ENCODE assay signal across 1 cellular context in genomic region chr1:234722904-234723588, GRCh38.
TF ChIP-seq lines count a peak whose summit lies in the region.

No MANE protein-coding gene starts in this region.

TF ChIP-seq in HepG2, 621 proteins besides CTCF, POLR2A, EP300 and RAD21 (continued from another document):
- TF ChIP-seq ZBTB39 (CRISPR knock-in tag; IDR thresholded peaks at IDR 0.05): no peak
- TF ChIP-seq ISL2 (CRISPR knock-in tag; IDR thresholded peaks at IDR 0.05): no peak
- 0 out of 2 replicates have a peak, but pooled peaks have one; percentile 26 for TF ChIP-seq KDM5A (IDR thresholded peaks at IDR 0.05; ENCODE audit: borderline replicate concordance, low read length)
- TF ChIP-seq KMT2A (CRISPR knock-in tag; IDR thresholded peaks at IDR 0.05): no peak
- no peak for TF ChIP-seq ZFAT (CRISPR knock-in tag; conservative IDR thresholded peaks at IDR 0.05)
- TF ChIP-seq, protein P1, sequence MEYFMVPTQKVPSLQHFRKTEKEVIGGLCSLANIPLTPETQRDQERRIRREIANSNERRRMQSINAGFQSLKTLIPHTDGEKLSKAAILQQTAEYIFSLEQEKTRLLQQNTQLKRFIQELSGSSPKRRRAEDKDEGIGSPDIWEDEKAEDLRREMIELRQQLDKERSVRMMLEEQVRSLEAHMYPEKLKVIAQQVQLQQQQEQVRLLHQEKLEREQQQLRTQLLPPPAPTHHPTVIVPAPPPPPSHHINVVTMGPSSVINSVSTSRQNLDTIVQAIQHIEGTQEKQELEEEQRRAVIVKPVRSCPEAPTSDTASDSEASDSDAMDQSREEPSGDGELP (IDR thresholded peaks at IDR 0.05; ENCODE audit: borderline replicate concordance, low read depth): no peak
- no peak for TF ChIP-seq U2AF1 (optimal IDR thresholded peaks at IDR 0.05; ENCODE audit: low read depth, low read length)
- no peak for TF ChIP-seq ZNF678 (CRISPR knock-in tag; IDR thresholded peaks at IDR 0.05)
- no peak for TF ChIP-seq NR2F1 (CRISPR knock-in tag; IDR thresholded peaks at IDR 0.05)
- no peak for TF ChIP-seq PAWR (CRISPR knock-in tag; IDR thresholded peaks at IDR 0.05; ENCODE audit: borderline replicate concordance)
- TF ChIP-seq KMT2B (CRISPR knock-in tag; IDR thresholded peaks at IDR 0.05): no peak
- TF ChIP-seq, protein P2, sequence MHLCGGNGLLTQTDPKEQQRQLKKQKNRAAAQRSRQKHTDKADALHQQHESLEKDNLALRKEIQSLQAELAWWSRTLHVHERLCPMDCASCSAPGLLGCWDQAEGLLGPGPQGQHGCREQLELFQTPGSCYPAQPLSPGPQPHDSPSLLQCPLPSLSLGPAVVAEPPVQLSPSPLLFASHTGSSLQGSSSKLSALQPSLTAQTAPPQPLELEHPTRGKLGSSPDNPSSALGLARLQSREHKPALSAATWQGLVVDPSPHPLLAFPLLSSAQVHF (CRISPR knock-in tag; IDR thresholded peaks at IDR 0.05): no peak
- TF ChIP-seq SOX13 (IDR thresholded peaks at IDR 0.05): no peak
- no peak for TF ChIP-seq SOX13 (CRISPR knock-in tag; conservative IDR thresholded peaks at IDR 0.05 in 1 of 2, IDR thresholded peaks at IDR 0.05 in 1 of 2)
- no peak for TF ChIP-seq ZBTB37 (CRISPR knock-in tag; IDR thresholded peaks at IDR 0.05)
- no peak for TF ChIP-seq JUND (CRISPR knock-in tag; IDR thresholded peaks at IDR 0.05)
- TF ChIP-seq ZNF207 (IDR thresholded peaks at IDR 0.05; ENCODE audit: borderline replicate concordance): no peak
- TF ChIP-seq, protein P3, sequence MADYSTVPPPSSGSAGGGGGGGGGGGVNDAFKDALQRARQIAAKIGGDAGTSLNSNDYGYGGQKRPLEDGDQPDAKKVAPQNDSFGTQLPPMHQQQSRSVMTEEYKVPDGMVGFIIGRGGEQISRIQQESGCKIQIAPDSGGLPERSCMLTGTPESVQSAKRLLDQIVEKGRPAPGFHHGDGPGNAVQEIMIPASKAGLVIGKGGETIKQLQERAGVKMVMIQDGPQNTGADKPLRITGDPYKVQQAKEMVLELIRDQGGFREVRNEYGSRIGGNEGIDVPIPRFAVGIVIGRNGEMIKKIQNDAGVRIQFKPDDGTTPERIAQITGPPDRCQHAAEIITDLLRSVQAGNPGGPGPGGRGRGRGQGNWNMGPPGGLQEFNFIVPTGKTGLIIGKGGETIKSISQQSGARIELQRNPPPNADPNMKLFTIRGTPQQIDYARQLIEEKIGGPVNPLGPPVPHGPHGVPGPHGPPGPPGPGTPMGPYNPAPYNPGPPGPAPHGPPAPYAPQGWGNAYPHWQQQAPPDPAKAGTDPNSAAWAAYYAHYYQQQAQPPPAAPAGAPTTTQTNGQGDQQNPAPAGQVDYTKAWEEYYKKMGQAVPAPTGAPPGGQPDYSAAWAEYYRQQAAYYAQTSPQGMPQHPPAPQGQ (CRISPR knock-in tag; IDR thresholded peaks at IDR 0.05; ENCODE audit: borderline replicate concordance): no peak
- TF ChIP-seq ZBTB46 (CRISPR knock-in tag; IDR thresholded peaks at IDR 0.05; ENCODE audit: borderline replicate concordance): no peak
- TF ChIP-seq ZNF790 (CRISPR knock-in tag; IDR thresholded peaks at IDR 0.05; ENCODE audit: borderline replicate concordance): no peak
- no peak for TF ChIP-seq NFKBIZ (CRISPR knock-in tag; IDR thresholded peaks at IDR 0.05)
- no peak for TF ChIP-seq ZNF326 (CRISPR knock-in tag; IDR thresholded peaks at IDR 0.05; ENCODE audit: borderline replicate concordance)
- TF ChIP-seq ATAD3A (CRISPR knock-in tag; IDR thresholded peaks at IDR 0.05): no peak
- TF ChIP-seq EED (CRISPR knock-in tag; IDR thresholded peaks at IDR 0.05): no peak
- TF ChIP-seq ZNF607 (CRISPR knock-in tag; IDR thresholded peaks at IDR 0.05; ENCODE audit: borderline replicate concordance): no peak
- no peak for TF ChIP-seq ZNF777 (CRISPR knock-in tag; IDR thresholded peaks at IDR 0.05)
- TF ChIP-seq, protein P4, sequence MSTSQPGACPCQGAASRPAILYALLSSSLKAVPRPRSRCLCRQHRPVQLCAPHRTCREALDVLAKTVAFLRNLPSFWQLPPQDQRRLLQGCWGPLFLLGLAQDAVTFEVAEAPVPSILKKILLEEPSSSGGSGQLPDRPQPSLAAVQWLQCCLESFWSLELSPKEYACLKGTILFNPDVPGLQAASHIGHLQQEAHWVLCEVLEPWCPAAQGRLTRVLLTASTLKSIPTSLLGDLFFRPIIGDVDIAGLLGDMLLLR (CRISPR knock-in tag; IDR thresholded peaks at IDR 0.05): no peak
- peak; percentile 49; the same call in 1 of the 2 replicates for TF ChIP-seq KAT7 (CRISPR knock-in tag; IDR thresholded peaks at IDR 0.05; ENCODE audit: borderline replicate concordance)
- TF ChIP-seq POLR2G (IDR thresholded peaks at IDR 0.05; ENCODE audit: low read depth, low read length): 0 out of 2 replicates have a peak, but pooled peaks have one; percentile 31
- TF ChIP-seq MED1 (CRISPR knock-in tag; IDR thresholded peaks at IDR 0.05): peak; percentile 82; the same call in 1 of the 2 replicates
- TF ChIP-seq, protein P5, sequence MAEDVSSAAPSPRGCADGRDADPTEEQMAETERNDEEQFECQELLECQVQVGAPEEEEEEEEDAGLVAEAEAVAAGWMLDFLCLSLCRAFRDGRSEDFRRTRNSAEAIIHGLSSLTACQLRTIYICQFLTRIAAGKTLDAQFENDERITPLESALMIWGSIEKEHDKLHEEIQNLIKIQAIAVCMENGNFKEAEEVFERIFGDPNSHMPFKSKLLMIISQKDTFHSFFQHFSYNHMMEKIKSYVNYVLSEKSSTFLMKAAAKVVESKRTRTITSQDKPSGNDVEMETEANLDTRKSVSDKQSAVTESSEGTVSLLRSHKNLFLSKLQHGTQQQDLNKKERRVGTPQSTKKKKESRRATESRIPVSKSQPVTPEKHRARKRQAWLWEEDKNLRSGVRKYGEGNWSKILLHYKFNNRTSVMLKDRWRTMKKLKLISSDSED (CRISPR knock-in tag; IDR thresholded peaks at IDR 0.05): no peak
- TF ChIP-seq ZNF280B (CRISPR knock-in tag; IDR thresholded peaks at IDR 0.05; ENCODE audit: borderline replicate concordance): no peak
- no peak for TF ChIP-seq ZNF460 (CRISPR knock-in tag; IDR thresholded peaks at IDR 0.05; ENCODE audit: borderline replicate concordance)
- TF ChIP-seq SUZ12 (IDR thresholded peaks at IDR 0.05; ENCODE audit: low read depth, low read length): no peak
- no peak for TF ChIP-seq IKZF1 (IDR thresholded peaks at IDR 0.05)
- TF ChIP-seq ZNF496 (CRISPR knock-in tag; IDR thresholded peaks at IDR 0.05; ENCODE audit: insufficient replicate concordance): no peak
- TF ChIP-seq ZMYM2 (CRISPR knock-in tag; IDR thresholded peaks at IDR 0.05): no peak
- TF ChIP-seq ZBTB8A (CRISPR knock-in tag; IDR thresholded peaks at IDR 0.05; ENCODE audit: borderline replicate concordance, low read depth): no peak
- TF ChIP-seq, protein P6, sequence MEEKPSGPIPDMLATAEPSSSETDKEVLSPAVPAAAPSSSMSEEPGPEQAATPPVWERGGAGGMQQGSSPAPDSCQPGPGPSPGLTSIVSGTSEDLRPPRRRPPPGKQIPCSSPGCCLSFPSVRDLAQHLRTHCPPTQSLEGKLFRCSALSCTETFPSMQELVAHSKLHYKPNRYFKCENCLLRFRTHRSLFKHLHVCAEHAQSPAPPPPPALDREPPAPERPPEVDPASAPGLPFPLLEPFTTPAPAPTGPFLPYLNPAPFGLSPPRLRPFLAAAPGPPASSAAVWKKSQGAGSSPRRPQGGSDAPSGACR (CRISPR knock-in tag; IDR thresholded peaks at IDR 0.05): no peak
- TF ChIP-seq TAF15 (IDR thresholded peaks at IDR 0.05; ENCODE audit: low read depth, low read length, poor library complexity, severe bottlenecking): peak; percentile 92
- peak; percentile 62; the same call in 1 of the 2 replicates for TF ChIP-seq RARA (CRISPR knock-in tag; IDR thresholded peaks at IDR 0.05)
- TF ChIP-seq, protein P7, sequence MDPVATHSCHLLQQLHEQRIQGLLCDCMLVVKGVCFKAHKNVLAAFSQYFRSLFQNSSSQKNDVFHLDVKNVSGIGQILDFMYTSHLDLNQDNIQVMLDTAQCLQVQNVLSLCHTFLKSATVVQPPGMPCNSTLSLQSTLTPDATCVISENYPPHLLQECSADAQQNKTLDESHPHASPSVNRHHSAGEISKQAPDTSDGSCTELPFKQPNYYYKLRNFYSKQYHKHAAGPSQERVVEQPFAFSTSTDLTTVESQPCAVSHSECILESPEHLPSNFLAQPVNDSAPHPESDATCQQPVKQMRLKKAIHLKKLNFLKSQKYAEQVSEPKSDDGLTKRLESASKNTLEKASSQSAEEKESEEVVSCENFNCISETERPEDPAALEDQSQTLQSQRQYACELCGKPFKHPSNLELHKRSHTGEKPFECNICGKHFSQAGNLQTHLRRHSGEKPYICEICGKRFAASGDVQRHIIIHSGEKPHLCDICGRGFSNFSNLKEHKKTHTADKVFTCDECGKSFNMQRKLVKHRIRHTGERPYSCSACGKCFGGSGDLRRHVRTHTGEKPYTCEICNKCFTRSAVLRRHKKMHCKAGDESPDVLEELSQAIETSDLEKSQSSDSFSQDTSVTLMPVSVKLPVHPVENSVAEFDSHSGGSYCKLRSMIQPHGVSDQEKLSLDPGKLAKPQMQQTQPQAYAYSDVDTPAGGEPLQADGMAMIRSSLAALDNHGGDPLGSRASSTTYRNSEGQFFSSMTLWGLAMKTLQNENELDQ (CRISPR knock-in tag; IDR thresholded peaks at IDR 0.05; ENCODE audit: borderline replicate concordance): no peak
